29 cellular contexts compared by ENCODE assay signal in genomic region chr12:89412665-89413064, GRCh38.
"Had no signal": no experiment of that assay in that cellular context is flagged by ENCODE, and none has a peak within 500 bp of the region (broad histone marks: within the 10 kb centered on the region; RNA-seq: fewer than 3 reads in every experiment).

No MANE protein-coding gene starts in this region.

- DNase-seq: activated CD4-positive, alpha-beta memory T cell treated with anti-CD3 and anti-CD28 coated beads for 36 hours; activated CD4-positive, alpha-beta T cell treated with anti-CD3 and anti-CD28 coated beads for 36 hours; activated CD4-positive, alpha-beta T cell treated with anti-CD3 and anti-CD28 coated beads, Interleukin-2, amount 10 ng/mL, durations not matched to agents 24 days and 14 days; activated CD4-positive, CD25-positive, alpha-beta regulatory T cell; activated CD4-positive, CD25-positive, alpha-beta regulatory T cell treated with anti-CD3 and anti-CD28 coated beads, Interleukin-2, amount 50 U/mL, for 72 hours; activated CD8-positive, alpha-beta memory T cell treated with anti-CD3 and anti-CD28 coated beads, Interleukin-2, amount 50 U/mL, for 48 hours; activated gamma-delta T cell; activated naive CD4-positive, alpha-beta T cell; activated naive CD4-positive, alpha-beta T cell treated with anti-CD3 and anti-CD28 coated beads, Interleukin-2, amount 10 ng/mL, durations not matched to agents 7 days and 5 days; activated naive CD8-positive, alpha-beta T cell treated with anti-CD3 and anti-CD28 coated beads for 36 hours; activated naive CD8-positive, alpha-beta T cell treated with anti-CD3 and anti-CD28 coated beads, Interleukin-2, amount 50 U/mL, for 24 hours; activated T-cell treated with anti-CD3 and anti-CD28 coated beads for 4 hours; activated T-cell treated with anti-CD3 and anti-CD28 coated beads, Interleukin-2, amount 50 U/mL, for 24 hours; activated T-cell treated with anti-CD3 and anti-CD28 coated beads, Interleukin-2, amount 50 U/mL, for 72 hours; adrenal gland; amygdala; aorta; body of pancreas; caudate nucleus; cortex of kidney; dermis blood vessel endothelial cell; effector CD4-positive, alpha-beta T cell; effector memory CD8-positive, alpha-beta T cell; foreskin keratinocyte; gastrocnemius medialis; glutamatergic neuron; heart left ventricle; T-helper 2 cell had no signal

- H3K4me3 ChIP-seq: adrenal gland, body of pancreas, gastrocnemius medialis, heart left ventricle had no signal

- H3K27me3 ChIP-seq: adrenal gland, body of pancreas, foreskin keratinocyte, gastrocnemius medialis, heart left ventricle had no signal

- H3K9me3 ChIP-seq: adrenal gland, body of pancreas, gastrocnemius medialis, heart left ventricle had no signal

- H3K36me3 ChIP-seq: adrenal gland, gastrocnemius medialis, heart left ventricle had no signal

- H3K9me3 Mint-ChIP-seq: activated CD4-positive, alpha-beta memory T cell treated with anti-CD3 and anti-CD28 coated beads for 36 hours; activated naive CD8-positive, alpha-beta T cell treated with anti-CD3 and anti-CD28 coated beads, Interleukin-2, amount 50 U/mL, for 24 hours; activated T-cell treated with anti-CD3 and anti-CD28 coated beads, Interleukin-2, amount 50 U/mL, for 24 hours; activated T-cell treated with anti-CD3 and anti-CD28 coated beads, Interleukin-2, amount 50 U/mL, for 72 hours; effector memory CD8-positive, alpha-beta T cell had no signal

- H3K4me1 Mint-ChIP-seq: activated CD4-positive, alpha-beta T cell treated with anti-CD3 and anti-CD28 coated beads for 36 hours; activated CD4-positive, alpha-beta T cell treated with anti-CD3 and anti-CD28 coated beads, Interleukin-2, amount 10 ng/mL, durations not matched to agents 24 days and 14 days; activated naive CD4-positive, alpha-beta T cell treated with anti-CD3 and anti-CD28 coated beads, Interleukin-2, amount 10 ng/mL, durations not matched to agents 7 days and 5 days; activated naive CD8-positive, alpha-beta T cell treated with anti-CD3 and anti-CD28 coated beads for 36 hours; activated naive CD8-positive, alpha-beta T cell treated with anti-CD3 and anti-CD28 coated beads, Interleukin-2, amount 50 U/mL, for 24 hours had no signal

- ATAC-seq: activated CD4-positive, alpha-beta T cell treated with anti-CD3 and anti-CD28 coated beads for 36 hours; activated naive CD8-positive, alpha-beta T cell treated with anti-CD3 and anti-CD28 coated beads, Interleukin-2, amount 50 U/mL, for 24 hours; activated T-cell treated with anti-CD3 and anti-CD28 coated beads, Interleukin-2, amount 50 U/mL, for 72 hours; body of pancreas; effector memory CD8-positive, alpha-beta T cell; esophagus mucosa; foreskin keratinocyte; gastrocnemius medialis; heart left ventricle had no signal

- H3K4me1 ChIP-seq: adrenal gland, body of pancreas, gastrocnemius medialis, heart left ventricle had no signal

- H3K27ac Mint-ChIP-seq: activated CD4-positive, alpha-beta memory T cell treated with anti-CD3 and anti-CD28 coated beads for 36 hours; activated CD4-positive, alpha-beta T cell treated with anti-CD3 and anti-CD28 coated beads for 36 hours; activated CD4-positive, alpha-beta T cell treated with anti-CD3 and anti-CD28 coated beads, Interleukin-2, amount 10 ng/mL, durations not matched to agents 24 days and 14 days; activated naive CD8-positive, alpha-beta T cell treated with anti-CD3 and anti-CD28 coated beads, Interleukin-2, amount 50 U/mL, for 24 hours; activated T-cell treated with anti-CD3 and anti-CD28 coated beads, Interleukin-2, amount 50 U/mL, for 24 hours; activated T-cell treated with anti-CD3 and anti-CD28 coated beads, Interleukin-2, amount 50 U/mL, for 72 hours had no signal

- H3K27me3 Mint-ChIP-seq: activated CD4-positive, alpha-beta memory T cell treated with anti-CD3 and anti-CD28 coated beads for 36 hours; activated CD4-positive, alpha-beta T cell treated with anti-CD3 and anti-CD28 coated beads for 36 hours; activated CD4-positive, alpha-beta T cell treated with anti-CD3 and anti-CD28 coated beads, Interleukin-2, amount 10 ng/mL, durations not matched to agents 24 days and 14 days; activated naive CD4-positive, alpha-beta T cell treated with anti-CD3 and anti-CD28 coated beads, Interleukin-2, amount 10 ng/mL, durations not matched to agents 7 days and 5 days; activated naive CD8-positive, alpha-beta T cell treated with anti-CD3 and anti-CD28 coated beads for 36 hours; activated naive CD8-positive, alpha-beta T cell treated with anti-CD3 and anti-CD28 coated beads, Interleukin-2, amount 50 U/mL, for 24 hours; activated T-cell treated with anti-CD3 and anti-CD28 coated beads, Interleukin-2, amount 50 U/mL, for 24 hours; effector memory CD8-positive, alpha-beta T cell had no signal

- H3K27ac ChIP-seq: adrenal gland, body of pancreas, foreskin keratinocyte, gastrocnemius medialis, heart left ventricle had no signal

- H3K4me3 Mint-ChIP-seq: activated CD4-positive, alpha-beta memory T cell treated with anti-CD3 and anti-CD28 coated beads for 36 hours; activated CD4-positive, alpha-beta T cell treated with anti-CD3 and anti-CD28 coated beads for 36 hours; activated CD4-positive, alpha-beta T cell treated with anti-CD3 and anti-CD28 coated beads, Interleukin-2, amount 10 ng/mL, durations not matched to agents 24 days and 14 days; activated naive CD4-positive, alpha-beta T cell treated with anti-CD3 and anti-CD28 coated beads, Interleukin-2, amount 10 ng/mL, durations not matched to agents 7 days and 5 days; activated naive CD8-positive, alpha-beta T cell treated with anti-CD3 and anti-CD28 coated beads for 36 hours; activated naive CD8-positive, alpha-beta T cell treated with anti-CD3 and anti-CD28 coated beads, Interleukin-2, amount 50 U/mL, for 24 hours; activated T-cell treated with anti-CD3 and anti-CD28 coated beads, Interleukin-2, amount 50 U/mL, for 24 hours; activated T-cell treated with anti-CD3 and anti-CD28 coated beads, Interleukin-2, amount 50 U/mL, for 72 hours; effector memory CD8-positive, alpha-beta T cell had no signal
